Comparison of ENCODE assay signal across 1 cellular context in genomic region chr19:19488875-19489690, GRCh38.
TF ChIP-seq lines count a peak whose summit lies in the region.

No MANE protein-coding gene starts in this region.

TF ChIP-seq in GM12878, 131 proteins besides CTCF, POLR2A, EP300 and RAD21 (continued from another document and continues in another):
- TF ChIP-seq TBL1XR1 (IDR thresholded peaks at IDR 0.05; ENCODE audit: low read depth, low read length) (no peak), RB1 (IDR thresholded peaks at IDR 0.05; ENCODE audit: borderline replicate concordance) (no peak), CHD4 (IDR thresholded peaks at IDR 0.05) (no peak), RAD51 (IDR thresholded peaks at IDR 0.05) (peak; percentile 99), NFYA (IDR thresholded peaks at IDR 0.05; ENCODE audit: borderline replicate concordance, low read depth, low read length) (no peak), RUNX3 (IDR thresholded peaks at IDR 0.05; ENCODE audit: low read length) (peak; percentile 68), RELA (IDR thresholded peaks at IDR 0.05; ENCODE audit: borderline replicate concordance, partially characterized antibody) (peak; percentile 66), SIX5 (IDR thresholded peaks at IDR 0.05; ENCODE audit: low read depth, low read length, severe bottlenecking) (no peak), GABPA (IDR thresholded peaks at IDR 0.05; ENCODE audit: low read depth) (no peak; the same call in 1 of the 2 replicates), SREBF2 (IDR thresholded peaks at IDR 0.05; ENCODE audit: low read length) (no peak), NR2F1 (conservative IDR thresholded peaks at IDR 0.05) (peak; percentile 39; the same call in 1 of the 2 replicates), ZNF274 (IDR thresholded peaks at IDR 0.05; ENCODE audit: insufficient read depth, insufficient read length) (no peak), BHLHE40 (IDR thresholded peaks at IDR 0.05; ENCODE audit: borderline replicate concordance in 1 of 2, low read depth in 2 of 2, low read length in 1 of 2) (peak; percentile 60 to 74; a peak in 3 of 4 replicates), ZNF24 (IDR thresholded peaks at IDR 0.05) (no peak), NBN (IDR thresholded peaks at IDR 0.05) (peak; percentile 53; the same call in 1 of the 2 replicates), MTA3 (IDR thresholded peaks at IDR 0.05; ENCODE audit: borderline replicate concordance, low read length) (no peak), BCL3 (IDR thresholded peaks at IDR 0.05; ENCODE audit: borderline replicate concordance, insufficient read depth, low read depth, low read length, poor library complexity, severe bottlenecking) (no peak), SMARCA5 (IDR thresholded peaks at IDR 0.05) (no peak), WRNIP1 (IDR thresholded peaks at IDR 0.05; ENCODE audit: borderline replicate concordance, low read depth, low read length) (no peak), KLF5 (IDR thresholded peaks at IDR 0.05; ENCODE audit: partially characterized antibody) (peak; percentile 36), KAT2A (conservative IDR thresholded peaks at IDR 0.05; ENCODE audit: control insufficient read depth, low read depth, low read length) (no peak), ASH2L (IDR thresholded peaks at IDR 0.05; ENCODE audit: borderline replicate concordance, low read depth) (no peak), SREBF1 (IDR thresholded peaks at IDR 0.05; ENCODE audit: low read length) (no peak), CHD1 (IDR thresholded peaks at IDR 0.05; ENCODE audit: low read depth, low read length) (no peak), NR2C1 (IDR thresholded peaks at IDR 0.05) (peak; percentile 67; the same call in 1 of the 2 replicates), NFXL1 (IDR thresholded peaks at IDR 0.05; ENCODE audit: borderline replicate concordance) (no peak), ATF3 (IDR thresholded peaks at IDR 0.05; ENCODE audit: borderline replicate concordance, extremely low read depth, low read depth, low read length) (peak; percentile 77; the same call in 1 of the 2 replicates), USF1 (IDR thresholded peaks at IDR 0.05; ENCODE audit: borderline replicate concordance, extremely low read length, insufficient read depth, low read depth, low read length) (peak; percentile 84), ETV6 (conservative IDR thresholded peaks at IDR 0.05 in 1 of 2, IDR thresholded peaks at IDR 0.05 in 1 of 2; ENCODE audit: borderline replicate concordance in 1 of 2, low read depth in 1 of 2) (no peak), IKZF1 (conservative IDR thresholded peaks at IDR 0.05) (peak; percentile 43), IKZF2 (IDR thresholded peaks at IDR 0.05) (0 out of 4 replicates have a peak, but pooled peaks of 1 of the 2 experiments have one; percentile 21), HCFC1 (IDR thresholded peaks at IDR 0.05; ENCODE audit: low read length) (peak; percentile 54; the same call in 1 of the 2 replicates), ESRRA (IDR thresholded peaks at IDR 0.05; ENCODE audit: low read length) (no peak), NFIC (IDR thresholded peaks at IDR 0.05; ENCODE audit: low read depth, low read length) (no peak), ZBED1 (IDR thresholded peaks at IDR 0.05; ENCODE audit: borderline replicate concordance) (no peak), TAF1 (IDR thresholded peaks at IDR 0.05; ENCODE audit: borderline replicate concordance, low read depth, low read length) (peak; percentile 74; the same call in 1 of the 2 replicates), NRF1 (conservative IDR thresholded peaks at IDR 0.05; ENCODE audit: low read depth, low read length) (no peak), MEF2B (IDR thresholded peaks at IDR 0.05; ENCODE audit: partially characterized antibody, poor library complexity, severe bottlenecking) (peak; percentile 76), ATF2 (IDR thresholded peaks at IDR 0.05; ENCODE audit: low read length) (peak; percentile 69), ZBTB40 (IDR thresholded peaks at IDR 0.05; ENCODE audit: borderline replicate concordance) (no peak), BCL11A (IDR thresholded peaks at IDR 0.05; ENCODE audit: low read depth, low read length) (no peak), CREM (IDR thresholded peaks at IDR 0.05; ENCODE audit: low read depth) (peak; percentile 67), PKNOX1 (IDR thresholded peaks at IDR 0.05) (peak; percentile 77; the same call in 1 of the 2 replicates), RCOR1 (conservative IDR thresholded peaks at IDR 0.05; ENCODE audit: low read depth, low read length) (no peak), SP1 (IDR thresholded peaks at IDR 0.05; ENCODE audit: low read depth, low read length) (no peak), MLLT1 (IDR thresholded peaks at IDR 0.05) (no peak), STAT1 (conservative IDR thresholded peaks at IDR 0.05) (no peak), ZBTB33 (IDR thresholded peaks at IDR 0.05) (no peak), MYC (IDR thresholded peaks at IDR 0.05; ENCODE audit: insufficient read depth, insufficient read length, insufficient replicate concordance, low read length, severe bottlenecking) (no peak), JUNB (IDR thresholded peaks at IDR 0.05) (no peak), E2F8 (IDR thresholded peaks at IDR 0.05; ENCODE audit: low read depth, partially characterized antibody) (no peak), MAX (IDR thresholded peaks at IDR 0.05; ENCODE audit: low read depth, low read length) (no peak; the same call in 1 of the 2 replicates)
